ENCODE assay signal across 8 cellular contexts in the genomic region with DNA sequence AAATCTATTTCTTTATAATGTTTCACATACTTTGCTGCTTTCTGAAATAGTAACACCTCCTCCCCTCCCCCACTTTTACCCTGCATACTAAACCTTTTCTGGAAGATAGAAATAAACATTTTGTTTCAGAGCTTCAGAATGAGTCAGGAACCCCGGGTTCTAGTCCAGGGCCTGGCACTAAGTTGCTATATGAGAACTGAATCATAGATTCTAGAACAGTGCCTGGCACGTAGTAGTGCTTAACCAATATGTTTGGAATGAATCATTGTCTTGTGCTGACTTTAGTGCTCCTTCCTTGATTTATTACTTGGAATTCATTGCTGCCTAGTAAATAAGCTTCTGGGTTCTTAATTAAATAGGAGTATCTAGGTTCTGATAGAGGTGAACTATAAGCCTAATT. TPM values are rescaled to one million over a fixed set of nuclear protein-coding genes. Genes with fewer than 3 reads are reported as not detected.
DNase-seq lines count a peak whose midpoint lies in the region; ATAC-seq lines count a peak whose summit lies in the region.

No MANE protein-coding gene starts in this region.

- H3K9ac ChIP-seq in subcutaneous abdominal adipose tissue (ENCODE audit: low read length in 5 of 5), result no peak overlapping the region

- no peaks in the 10 kb centered on the region for H3K27me3 ChIP-seq in subcutaneous abdominal adipose tissue (ENCODE audit: control insufficient read depth in 5 of 5, insufficient read depth in 4 of 5, low read length in 5 of 5)

- H3K4me3 ChIP-seq in subcutaneous abdominal adipose tissue (ENCODE audit: low read depth in 1 of 5, low read length in 5 of 5), result no peak overlapping the region

- peaks cover 24% of the 10 kb centered on the region for H3K36me3 Mint-ChIP-seq in activated CD8-positive, alpha-beta memory T cell treated with anti-CD3 and anti-CD28 coated beads, Interleukin-2, amount 10 ng/mL, durations not matched to agents 7 days and 5 days

- no peaks in the 10 kb centered on the region for H3K36me3 ChIP-seq in subcutaneous abdominal adipose tissue (ENCODE audit: control insufficient read depth in 5 of 5, insufficient read depth in 5 of 5, low read length in 5 of 5)

- H3K9me3 ChIP-seq in subcutaneous abdominal adipose tissue (ENCODE audit: control insufficient read depth in 5 of 5, low read length in 5 of 5), result no peaks in the 10 kb centered on the region

- no peaks in the 10 kb centered on the region for H3K27me3 Mint-ChIP-seq in activated CD8-positive, alpha-beta memory T cell treated with anti-CD3 and anti-CD28 coated beads, Interleukin-2, amount 10 ng/mL, durations not matched to agents 7 days and 5 days

- H3K4me1 Mint-ChIP-seq in activated CD8-positive, alpha-beta memory T cell treated with anti-CD3 and anti-CD28 coated beads, Interleukin-2, amount 10 ng/mL, durations not matched to agents 7 days and 5 days, result peaks cover 83% of the 10 kb centered on the region

- peaks cover 2% of the 10 kb centered on the region for H3K9me3 Mint-ChIP-seq in activated CD8-positive, alpha-beta memory T cell treated with anti-CD3 and anti-CD28 coated beads, Interleukin-2, amount 10 ng/mL, durations not matched to agents 7 days and 5 days (ENCODE audit: low read depth)

- ATAC-seq in activated CD8-positive, alpha-beta memory T cell treated with anti-CD3 and anti-CD28 coated beads, Interleukin-2, amount 10 ng/mL, durations not matched to agents 7 days and 5 days, result peak; percentile 85
- no peak for ATAC-seq in GM21576 (IDR thresholded peaks at IDR 0.05; ENCODE audit: unreplicated experiment)

- peak overlapping the region; percentile 38 for H3K27ac ChIP-seq in subcutaneous abdominal adipose tissue (ENCODE audit: low read depth, low read length)

- peak; percentile 65 for DNase-seq in activated CD8-positive, alpha-beta memory T cell treated with anti-CD3 and anti-CD28 coated beads, Interleukin-2, amount 10 ng/mL, durations not matched to agents 7 days and 5 days
- DNase-seq in activated CD8-positive, alpha-beta memory T cell treated with anti-CD3 and anti-CD28 coated beads, Interleukin-2, amount 50 U/mL, for 48 hours, result no peak
- peak; percentile 30 for DNase-seq in activated T-cell treated with anti-CD3 and anti-CD28 coated beads for 4 hours
- DNase-seq in kidney glomerular epithelial cell (lab: John Stamatoyannopoulos, UW), result peak; percentile 85
- no peak for DNase-seq in NCI-H146 treated with DMSO at 0.1 percent for 48 hours (lab: John Stamatoyannopoulos, UW; ENCODE audit: unreplicated experiment)
- DNase-seq in DMS79 treated with DMSO at 0.1 percent for 48 hours (lab: John Stamatoyannopoulos, UW), result no peak

- peak overlapping the region; percentile 52 for H3K4me3 Mint-ChIP-seq in activated CD8-positive, alpha-beta memory T cell treated with anti-CD3 and anti-CD28 coated beads, Interleukin-2, amount 10 ng/mL, durations not matched to agents 7 days and 5 days

- peaks cover 0 to 66% (median 53%) of the 10 kb centered on the region in 5 donors for H3K4me1 ChIP-seq in subcutaneous abdominal adipose tissue (ENCODE audit: control insufficient read depth in 5 of 5, insufficient read depth in 5 of 5, low read length in 5 of 5)

- peak overlapping the region; percentile 80 for H3K27ac Mint-ChIP-seq in activated CD8-positive, alpha-beta memory T cell treated with anti-CD3 and anti-CD28 coated beads, Interleukin-2, amount 10 ng/mL, durations not matched to agents 7 days and 5 days

- CTCF ChIA-PET in activated CD8-positive, alpha-beta memory T cell treated with anti-CD3 and anti-CD28 coated beads, Interleukin-2, amount 10 ng/mL, durations not matched to agents 7 days and 5 days (lab: Charles Lee), result interaction anchor here (2.5 to 4.5 kb wide), 3 partner anchors 11 to 13 kb away, joined by 8 to 23 read pairs (median 8); no protein-coding TSS in a partner anchor

RNA-seq across cellular contexts. Expression of a gene that starts 18.4 kb away (rescaled TPM):
- total RNA-seq in activated CD8-positive, alpha-beta memory T cell treated with anti-CD3 and anti-CD28 coated beads, Interleukin-2, amount 10 ng/mL, durations not matched to agents 7 days and 5 days, result 100 to 1,000 TPM; 120 to 138 TPM

Comparison
In these comparisons a context has a peak if more than half of its experiments do, and no peak if none do; other contexts are left out.
1. DNase-seq: peak in activated CD8-positive, alpha-beta memory T cell treated with anti-CD3 and anti-CD28 coated beads, Interleukin-2, amount 10 ng/mL, durations not matched to agents 7 days and 5 days (single experiment), activated T-cell treated with anti-CD3 and anti-CD28 coated beads for 4 hours (single experiment) and kidney glomerular epithelial cell (single experiment); none in activated CD8-positive, alpha-beta memory T cell treated with anti-CD3 and anti-CD28 coated beads, Interleukin-2, amount 50 U/mL, for 48 hours (single experiment), NCI-H146 treated with DMSO at 0.1 percent for 48 hours (single experiment) and DMS79 treated with DMSO at 0.1 percent for 48 hours (single experiment).